ENCODE assay signal across 14 cellular contexts in the genomic region with DNA sequence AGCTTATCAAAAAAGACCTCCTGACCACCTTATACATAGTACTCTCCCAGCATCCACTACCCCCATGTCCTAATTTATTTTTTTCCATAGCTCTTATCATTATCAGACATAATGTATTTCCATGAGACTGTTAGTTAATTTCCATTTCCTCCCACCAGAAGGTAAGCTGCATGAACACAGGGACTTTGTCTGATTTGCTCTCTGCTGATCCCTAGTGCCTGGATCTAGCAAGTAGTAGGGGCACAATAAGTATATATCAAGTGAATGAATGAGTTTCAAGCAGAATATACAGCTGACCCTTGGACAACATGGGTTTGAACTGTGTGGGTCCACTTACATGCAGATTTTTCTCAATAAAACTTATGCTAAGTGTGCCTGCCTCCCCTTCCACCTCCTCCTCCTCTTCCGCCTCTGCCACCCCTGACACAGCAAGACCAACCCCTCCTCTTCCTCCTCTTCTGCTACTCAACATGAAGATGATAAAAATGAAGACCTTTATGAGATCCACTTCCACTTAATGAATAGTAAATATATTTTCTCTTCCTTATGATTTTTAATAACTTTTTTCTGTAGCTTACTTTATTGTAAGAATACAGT. TPM values are rescaled to one million over a fixed set of nuclear protein-coding genes. Genes with fewer than 3 reads are reported as not detected.
A peak's percentile ranks its signal among the peaks of the same experiment; 100 is the strongest.
DNase-seq lines count a peak whose midpoint lies in the region; ATAC-seq and TF ChIP-seq lines count a peak whose summit lies in the region.
"Had no signal": no experiment of that assay in that cellular context is flagged by ENCODE, and none has a peak within 500 bp of the region (broad histone marks: within the 10 kb centered on the region; RNA-seq: fewer than 3 reads in every experiment).

No MANE protein-coding gene starts in this region.

- no peak overlapping the region for H3K27ac ChIP-seq in CD8-positive, alpha-beta T cell (ENCODE audit: low read depth, low read length)
- H3K27ac ChIP-seq in RWPE2 (ENCODE audit: poor library complexity, severe bottlenecking) (no peak overlapping the region), mesendoderm (ENCODE audit: low read depth, low read length) (no peak overlapping the region)

- H3K9ac ChIP-seq in mesendoderm (ENCODE audit: low read length), result no peak overlapping the region

- H3K4me1 ChIP-seq in CD8-positive, alpha-beta T cell (ENCODE audit: insufficient read depth, low read length), result no peaks in the 10 kb centered on the region
- H3K4me1 ChIP-seq in RWPE2 (ENCODE audit: insufficient read depth, poor library complexity, severe bottlenecking) (no peaks in the 10 kb centered on the region), mesendoderm (ENCODE audit: control insufficient read depth, low read depth, low read length) (no peaks in the 10 kb centered on the region)

- peaks cover 4% of the 10 kb centered on the region for H3K4me1 Mint-ChIP-seq in CD8-positive, alpha-beta T cell (ENCODE audit: low read depth)
- H3K4me1 Mint-ChIP-seq: nephron had no signal

- H2AK5ac ChIP-seq in mesendoderm (ENCODE audit: low read length), result no peak overlapping the region

- H3K4me3 ChIP-seq in CD8-positive, alpha-beta T cell (ENCODE audit: low read depth, low read length), result no peak overlapping the region
- H3K4me3 ChIP-seq in RWPE2 (ENCODE audit: severe bottlenecking) (no peak overlapping the region), epithelial cell of esophagus (ENCODE audit: low read length) (no peak overlapping the region), mesendoderm (ENCODE audit: low read length) (no peak overlapping the region)

- H3K56ac ChIP-seq in mesendoderm (ENCODE audit: low read length), result no peak overlapping the region

- H4K8ac ChIP-seq in mesendoderm (ENCODE audit: low read depth, low read length), result no peak overlapping the region

- H4K5ac ChIP-seq in mesendoderm (ENCODE audit: low read length), result no peak overlapping the region

- H3K27me3 ChIP-seq in CD8-positive, alpha-beta T cell (ENCODE audit: insufficient read depth, low read length), result no peaks in the 10 kb centered on the region
- H3K27me3 ChIP-seq in RWPE2 (ENCODE audit: insufficient read depth, poor library complexity, severe bottlenecking), result no peaks in the 10 kb centered on the region
- no peaks in the 10 kb centered on the region for H3K27me3 ChIP-seq in mesendoderm (ENCODE audit: insufficient read depth, low read length, poor library complexity)

- POLR2A ChIA-PET in CD8-positive, alpha-beta T cell (lab: Charles Lee), result interaction anchor here (1.4 kb wide), 1 partner anchor 16 kb away, joined by 3 read pairs; no protein-coding TSS in a partner anchor

- peak; percentile 26 for TF ChIP-seq CTCF in CD8-positive, alpha-beta T cell (IDR thresholded peaks at IDR 0.05)
- TF ChIP-seq CTCF in RWPE2 (IDR thresholded peaks at IDR 0.05; ENCODE audit: poor library complexity, severe bottlenecking), result peak; percentile 39
- peak; percentile 27 for TF ChIP-seq CTCF in epithelial cell of esophagus (IDR thresholded peaks at IDR 0.05; ENCODE audit: insufficient read depth, low read depth, low read length, missing control alignments)

- no peaks in the 10 kb centered on the region for H3K36me3 ChIP-seq in CD8-positive, alpha-beta T cell (ENCODE audit: insufficient read depth, low read length)
- H3K36me3 ChIP-seq in RWPE2 (ENCODE audit: low read depth), result no peaks in the 10 kb centered on the region
- no peaks in the 10 kb centered on the region for H3K36me3 ChIP-seq in mesendoderm (ENCODE audit: control insufficient read depth, insufficient read depth, low read length)

- DNase-seq in CD8-positive, alpha-beta T cell, result no peak
- DNase-seq in RWPE2 (ENCODE audit: low spot score) (no peak), epithelial cell of esophagus (ENCODE audit: low read depth) (peak; percentile 33), mesendoderm (peak; percentile 21), NCI-H2196 (lab: John Stamatoyannopoulos, UW; ENCODE audit: unreplicated experiment) (no peak), NCI-H82 (lab: John Stamatoyannopoulos, UW) (no peak), DMS114 treated with DMSO at 0.1 percent for 48 hours (lab: John Stamatoyannopoulos, UW; ENCODE audit: unreplicated experiment) (no peak)
- DNase-seq: activated CD4-positive, alpha-beta T cell treated with anti-CD3 and anti-CD28 coated beads for 4 hours; activated gamma-delta T cell; hypothalamus; NCI-H526 treated with DMSO at 0.1 percent for 48 hours; stimulated activated naive CD4-positive, alpha-beta T cell treated with Interleukin-2 at 50 U/mL for 16 hours had no signal

- WGBS in mesendoderm (ENCODE audit: extremely low coverage, insufficient coverage, low lambda C conversion rate), result no CpG with 5 or more reads among the region's 1 CpG

- H3K27ac Mint-ChIP-seq in CD8-positive, alpha-beta T cell, result no peak overlapping the region
- H3K27ac Mint-ChIP-seq: nephron had no signal

- no peak overlapping the region for H3K4me2 ChIP-seq in mesendoderm (ENCODE audit: low read length)

- H2BK15ac ChIP-seq in mesendoderm (replicated peaks; ENCODE audit: low read depth), result no peak overlapping the region

- H2BK120ac ChIP-seq in mesendoderm (ENCODE audit: low read depth, low read length), result no peak overlapping the region

- CTCF ChIA-PET in CD8-positive, alpha-beta T cell (lab: Charles Lee), result interaction anchor here (0.6 to 1.6 kb wide), 15 partner anchors 9 to 366 kb away, joined by 3 to 7 read pairs (median 3); no protein-coding TSS in a partner anchor

- no peak overlapping the region for H3K4ac ChIP-seq in mesendoderm (ENCODE audit: low read depth, low read length)

- peak; percentile 61 for ATAC-seq in CD8-positive, alpha-beta T cell
- ATAC-seq in RWPE2 (ENCODE audit: low read depth), result 0 out of 3 replicates have a peak, but pooled peaks have one; percentile 38
- ATAC-seq in HG03175 (IDR thresholded peaks at IDR 0.05; ENCODE audit: unreplicated experiment), result no peak

- no peak overlapping the region for H3K23ac ChIP-seq in mesendoderm (ENCODE audit: low read length)

- H3K4me3 Mint-ChIP-seq in CD8-positive, alpha-beta T cell, result no peak overlapping the region
- H3K4me3 Mint-ChIP-seq: nephron had no signal

- H3K79me1 ChIP-seq in mesendoderm (ENCODE audit: low read length), result no peaks in the 10 kb centered on the region

- intact Hi-C loops in CD8-positive, alpha-beta T cell (cut with DNase I, micrococcal nuclease), result loop anchor here (1.0 to 5.0 kb wide), 6 partner anchors 19 to 367 kb away; a partner anchor contains a TSS

- H3K9me3 ChIP-seq in CD8-positive, alpha-beta T cell (ENCODE audit: low read length), result no peaks in the 10 kb centered on the region
- no peaks in the 10 kb centered on the region for H3K9me3 ChIP-seq in RWPE2 (ENCODE audit: severe bottlenecking)

- no peaks in the 10 kb centered on the region for H3K9me3 Mint-ChIP-seq in CD8-positive, alpha-beta T cell
- H3K9me3 Mint-ChIP-seq: nephron had no signal

- no peaks in the 10 kb centered on the region for H3K27me3 Mint-ChIP-seq in CD8-positive, alpha-beta T cell (ENCODE audit: low read depth)

- no peaks in the 10 kb centered on the region for H3K79me2 ChIP-seq in mesendoderm (ENCODE audit: control insufficient read depth, insufficient read depth, low read length)

- H2BK5ac ChIP-seq in mesendoderm (ENCODE audit: low read length), result no peak overlapping the region

- no peak overlapping the region for H3K18ac ChIP-seq in mesendoderm (ENCODE audit: low read length)

- no peaks in the 10 kb centered on the region for H3K36me3 Mint-ChIP-seq in CD8-positive, alpha-beta T cell

RNA-seq across cellular contexts. Expression of a gene that starts 53.8 kb away (rescaled TPM):
- total RNA-seq in CD8-positive, alpha-beta T cell, result not detected
- polyA plus RNA-seq in mesendoderm (2013, experiment 1 of 2), result 0.03 TPM
- polyA plus RNA-seq in mesendoderm (2013, experiment 2 of 2), result 0.07 TPM

Comparison
In these comparisons a context has a peak if more than half of its experiments do, and no peak if none do; other contexts are left out.
1. DNase-seq: peak in epithelial cell of esophagus (single experiment) and mesendoderm (single experiment); none in CD8-positive, alpha-beta T cell (0 of 7), RWPE2 (single experiment), NCI-H2196 (single experiment), NCI-H82 (single experiment) and DMS114 treated with DMSO at 0.1 percent for 48 hours (single experiment).
2. Peak in every context shown above with its lines, with median percentiles within 50 percentile points of each other: CTCF ChIP-seq.